In genomic region chr2:234308073-234308813, GRCh38 we compare ENCODE assay signal across 1 cellular context.
TF ChIP-seq lines count a peak whose summit lies in the region.

No MANE protein-coding gene starts in this region.

TF ChIP-seq in GM12878, 131 proteins besides CTCF, POLR2A, EP300 and RAD21 (continued from another document):
- TF ChIP-seq IRF5 (IDR thresholded peaks at IDR 0.05; ENCODE audit: borderline replicate concordance) (no peak), BCL11A (IDR thresholded peaks at IDR 0.05; ENCODE audit: low read depth, low read length) (no peak), KDM1A (IDR thresholded peaks at IDR 0.05; ENCODE audit: borderline replicate concordance) (no peak)
